In the genomic region with DNA sequence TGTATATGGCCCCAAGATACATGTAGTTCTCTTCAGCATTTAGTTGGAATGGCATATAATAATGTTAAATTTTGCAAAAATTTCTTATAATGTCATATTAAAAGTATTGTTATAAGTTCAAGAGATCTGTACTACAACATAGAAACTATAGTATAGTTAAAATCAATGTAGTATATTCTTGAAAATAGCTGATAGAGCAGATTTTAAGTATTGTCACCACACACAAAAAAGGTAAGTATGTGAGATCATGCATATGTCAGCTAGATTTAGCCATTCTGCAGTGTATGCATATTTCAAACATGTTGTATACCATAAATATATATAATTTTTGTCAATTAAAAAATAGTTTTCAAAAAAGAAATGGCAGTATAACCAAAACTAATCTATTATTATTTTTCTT, we compare ENCODE assay signal across 27 cellular contexts.
"Had no signal": no experiment of that assay in that cellular context is flagged by ENCODE, and none has a peak within 500 bp of the region (broad histone marks: within the 10 kb centered on the region; RNA-seq: fewer than 3 reads in every experiment).

No MANE protein-coding gene starts in this region.

- FAIRE-seq: small intestine, urothelium cell line had no signal

- H3K27me3 ChIP-seq: hepatocyte, ovary, sigmoid colon, spleen, suprapubic skin, tibial artery, upper lobe of right lung had no signal

- H3K27ac ChIP-seq: hepatocyte, left ventricle myocardium inferior, ovary, prostate gland, sigmoid colon, spleen, suprapubic skin, thoracic aorta, tibial artery, upper lobe of right lung had no signal

- H3K27ac Mint-ChIP-seq: mesothelial cell of epicardium; nephron progenitor cell; stimulated activated naive CD8-positive, alpha-beta T cell treated with anti-CD3 and anti-CD28 coated beads, Interleukin-15, Interleukin-2, amounts not matched to agents 100 ng/mL and 50 ng/mL, for 24 hours had no signal

- H3K9me3 Mint-ChIP-seq: naive B cell; natural killer cell; nephron progenitor cell; stimulated activated effector memory CD8-positive, alpha-beta T cell treated with anti-CD3 and anti-CD28 coated beads, Interleukin-12 subunit alpha, Interleukin-12 subunit beta, amount 100 ng/mL, for 72 hours; stimulated activated naive CD8-positive, alpha-beta T cell treated with anti-CD3 and anti-CD28 coated beads, Interleukin-15, Interleukin-2, amounts not matched to agents 100 ng/mL and 50 ng/mL, for 24 hours had no signal

- H3K4me1 Mint-ChIP-seq: mesothelial cell of epicardium; nephron progenitor cell; stimulated activated effector memory CD8-positive, alpha-beta T cell treated with anti-CD3 and anti-CD28 coated beads, Interleukin-12 subunit alpha, Interleukin-12 subunit beta, amount 100 ng/mL, for 72 hours had no signal

- H3K4me1 ChIP-seq: left ventricle myocardium inferior, prostate gland, sigmoid colon, spleen, suprapubic skin, tibial artery, upper lobe of right lung had no signal

- H3K4me3 ChIP-seq: hepatocyte, left ventricle myocardium inferior, lung, ovary, prostate gland, sigmoid colon, spleen, suprapubic skin, thoracic aorta, tibial artery, upper lobe of right lung had no signal

- H2AFZ ChIP-seq: hepatocyte had no signal

- H3K4me3 Mint-ChIP-seq: mesothelial cell of epicardium; naive B cell; natural killer cell; nephron progenitor cell; stimulated activated effector memory CD8-positive, alpha-beta T cell treated with anti-CD3 and anti-CD28 coated beads, Interleukin-12 subunit alpha, Interleukin-12 subunit beta, amount 100 ng/mL, for 72 hours; stimulated activated naive CD8-positive, alpha-beta T cell treated with anti-CD3 and anti-CD28 coated beads, Interleukin-15, Interleukin-2, amounts not matched to agents 100 ng/mL and 50 ng/mL, for 24 hours had no signal

- H3K9me3 ChIP-seq: left ventricle myocardium inferior, ovary, prostate gland, suprapubic skin, thoracic aorta, upper lobe of right lung had no signal

- H3K79me2 ChIP-seq: hepatocyte had no signal

- H3K4me2 ChIP-seq: hepatocyte had no signal

- H3K27me3 Mint-ChIP-seq: naive B cell; stimulated activated naive CD8-positive, alpha-beta T cell treated with anti-CD3 and anti-CD28 coated beads, Interleukin-15, Interleukin-2, amounts not matched to agents 100 ng/mL and 50 ng/mL, for 24 hours had no signal

- ATAC-seq: natural killer cell; right cardiac atrium; stimulated activated effector memory CD8-positive, alpha-beta T cell treated with anti-CD3 and anti-CD28 coated beads, Interleukin-12 subunit alpha, Interleukin-12 subunit beta, amount 100 ng/mL, for 72 hours; upper lobe of right lung had no signal

- H3K36me3 ChIP-seq: ovary had no signal

- DNase-seq: islet precursor cell; left ventricle myocardium inferior; mesendoderm; naive B cell; natural killer cell; nephron progenitor cell; ovary; posterior cingulate gyrus; retina; right cardiac atrium; sigmoid colon; small intestine; spleen; stimulated activated CD4-positive, alpha-beta T cell treated with anti-CD3 and anti-CD28 coated beads, Interleukin-4, amount 100 ng/mL, for 24 hours; stimulated activated naive CD4-positive, alpha-beta T cell; tibial artery; trophoblast cell; upper lobe of right lung had no signal
